18 cellular contexts compared by ENCODE assay signal in genomic region chr16:80606221-80606766, GRCh38.
DNase-seq lines count a peak whose midpoint lies in the region; ATAC-seq and TF ChIP-seq lines count a peak whose summit lies in the region.
"Had no signal": no experiment of that assay in that cellular context is flagged by ENCODE, and none has a peak within 500 bp of the region (broad histone marks: within the 10 kb centered on the region; RNA-seq: fewer than 3 reads in every experiment).

No MANE protein-coding gene starts in this region.

- peak overlapping the region; percentile 13 for H3K27ac Mint-ChIP-seq in activated CD4-positive, alpha-beta T cell treated with anti-CD3 and anti-CD28 coated beads for 36 hours
- H3K27ac Mint-ChIP-seq in activated naive CD8-positive, alpha-beta T cell treated with anti-CD3 and anti-CD28 coated beads, Interleukin-2, amount 10 ng/mL, durations not matched to agents 7 days and 5 days, result peak overlapping the region; percentile 45
- no peak overlapping the region for H3K27ac Mint-ChIP-seq in activated naive CD8-positive, alpha-beta T cell treated with anti-CD3 and anti-CD28 coated beads, Interleukin-2, amount 50 U/mL, for 24 hours
- peak overlapping the region; percentile 45 for H3K27ac Mint-ChIP-seq in central memory CD8-positive, alpha-beta T cell (ENCODE audit: low read depth)

- H3K9me3 ChIP-seq in lower lobe of right lung, result no peaks in the 10 kb centered on the region

- peaks cover 9% of the 10 kb centered on the region for H3K4me1 Mint-ChIP-seq in activated CD4-positive, alpha-beta T cell treated with anti-CD3 and anti-CD28 coated beads for 36 hours
- peaks cover 9% of the 10 kb centered on the region for H3K4me1 Mint-ChIP-seq in activated naive CD8-positive, alpha-beta T cell treated with anti-CD3 and anti-CD28 coated beads, Interleukin-2, amount 10 ng/mL, durations not matched to agents 7 days and 5 days
- H3K4me1 Mint-ChIP-seq in activated naive CD8-positive, alpha-beta T cell treated with anti-CD3 and anti-CD28 coated beads, Interleukin-2, amount 50 U/mL, for 24 hours, result peaks cover 12% of the 10 kb centered on the region
- H3K4me1 Mint-ChIP-seq in central memory CD8-positive, alpha-beta T cell, result peaks cover 24% of the 10 kb centered on the region

- no peaks in the 10 kb centered on the region for H3K4me1 ChIP-seq in lower lobe of right lung

- H3K27me3 Mint-ChIP-seq in activated CD4-positive, alpha-beta T cell treated with anti-CD3 and anti-CD28 coated beads for 36 hours, result no peaks in the 10 kb centered on the region
- H3K27me3 Mint-ChIP-seq in activated naive CD8-positive, alpha-beta T cell treated with anti-CD3 and anti-CD28 coated beads, Interleukin-2, amount 10 ng/mL, durations not matched to agents 7 days and 5 days, result peaks cover 2% of the 10 kb centered on the region
- no peaks in the 10 kb centered on the region for H3K27me3 Mint-ChIP-seq in activated naive CD8-positive, alpha-beta T cell treated with anti-CD3 and anti-CD28 coated beads, Interleukin-2, amount 50 U/mL, for 24 hours
- no peaks in the 10 kb centered on the region for H3K27me3 Mint-ChIP-seq in central memory CD8-positive, alpha-beta T cell

- TF ChIP-seq CTCF in lower lobe of right lung (IDR thresholded peaks at IDR 0.05), result no peak

- POLR2A ChIA-PET in activated CD4-positive, alpha-beta T cell treated with anti-CD3 and anti-CD28 coated beads for 36 hours (lab: Charles Lee), result no interaction called here
- POLR2A ChIA-PET in activated naive CD8-positive, alpha-beta T cell treated with anti-CD3 and anti-CD28 coated beads, Interleukin-2, amount 10 ng/mL, durations not matched to agents 7 days and 5 days (lab: Charles Lee), result no interaction called here

- intact Hi-C loops in activated CD4-positive, alpha-beta T cell treated with anti-CD3 and anti-CD28 coated beads for 36 hours (cut with DNase I, micrococcal nuclease), result no loop called here
- intact Hi-C loops in lower lobe of right lung (cut with DNase I), result no loop called here

- no peaks in the 10 kb centered on the region for H3K27me3 ChIP-seq in lower lobe of right lung (ENCODE audit: low read depth)

- H3K4me3 Mint-ChIP-seq in activated CD4-positive, alpha-beta T cell treated with anti-CD3 and anti-CD28 coated beads for 36 hours, result no peak overlapping the region
- H3K4me3 Mint-ChIP-seq in activated naive CD8-positive, alpha-beta T cell treated with anti-CD3 and anti-CD28 coated beads, Interleukin-2, amount 10 ng/mL, durations not matched to agents 7 days and 5 days, result peak overlapping the region; percentile 2
- no peak overlapping the region for H3K4me3 Mint-ChIP-seq in activated naive CD8-positive, alpha-beta T cell treated with anti-CD3 and anti-CD28 coated beads, Interleukin-2, amount 50 U/mL, for 24 hours
- no peak overlapping the region for H3K4me3 Mint-ChIP-seq in central memory CD8-positive, alpha-beta T cell
- H3K4me3 Mint-ChIP-seq: H9 had no signal

- H3K27ac ChIP-seq in lower lobe of right lung, result no peak overlapping the region
- H3K27ac ChIP-seq: KMS-11, PC-9 had no signal

- H3K4me3 ChIP-seq in lower lobe of right lung, result no peak overlapping the region
- H3K4me3 ChIP-seq: PC-9 had no signal

- H3K36me3 ChIP-seq in lower lobe of right lung, result peaks cover 9% of the 10 kb centered on the region

- no peak for DNase-seq in activated CD4-positive, alpha-beta T cell treated with anti-CD3 and anti-CD28 coated beads for 36 hours
- DNase-seq in activated CD4-positive, alpha-beta T cell treated with anti-CD3 and anti-CD28 coated beads for 48 hours, result no peak
- no peak for DNase-seq in activated naive CD8-positive, alpha-beta T cell treated with anti-CD3 and anti-CD28 coated beads, Interleukin-2, amount 10 ng/mL, durations not matched to agents 7 days and 5 days
- no peak for DNase-seq in activated naive CD8-positive, alpha-beta T cell treated with anti-CD3 and anti-CD28 coated beads, Interleukin-2, amount 50 U/mL, for 24 hours
- DNase-seq in central memory CD8-positive, alpha-beta T cell (ENCODE audit: low spot score in 2 of 2), result no peak
- DNase-seq in ureter (ENCODE audit: low spot score), result peak; percentile 22
- no peak for DNase-seq in lower lobe of right lung
- DNase-seq in NCI-H187 treated with DMSO at 0.1 percent for 48 hours (lab: John Stamatoyannopoulos, UW), result no peak
- DNase-seq: COR-L47, H9, NCI-H1092, NCI-H146, NCI-H2081 treated with DMSO at 0.1 percent for 48 hours, NCI-H510A, NCI-H774, PC-9 had no signal

- H3K9me3 Mint-ChIP-seq in activated CD4-positive, alpha-beta T cell treated with anti-CD3 and anti-CD28 coated beads for 36 hours (ENCODE audit: low read depth), result peaks cover 10% of the 10 kb centered on the region
- peaks cover 8% of the 10 kb centered on the region for H3K9me3 Mint-ChIP-seq in activated naive CD8-positive, alpha-beta T cell treated with anti-CD3 and anti-CD28 coated beads, Interleukin-2, amount 10 ng/mL, durations not matched to agents 7 days and 5 days
- H3K9me3 Mint-ChIP-seq in activated naive CD8-positive, alpha-beta T cell treated with anti-CD3 and anti-CD28 coated beads, Interleukin-2, amount 50 U/mL, for 24 hours, result peaks cover 14% of the 10 kb centered on the region
- H3K9me3 Mint-ChIP-seq in central memory CD8-positive, alpha-beta T cell, result no peaks in the 10 kb centered on the region

- CTCF ChIA-PET in activated CD4-positive, alpha-beta T cell treated with anti-CD3 and anti-CD28 coated beads for 36 hours (lab: Charles Lee), result no interaction called here

- peaks cover 26% of the 10 kb centered on the region for H3K36me3 Mint-ChIP-seq in activated CD4-positive, alpha-beta T cell treated with anti-CD3 and anti-CD28 coated beads for 36 hours (ENCODE audit: low read depth)
- peaks cover 32% of the 10 kb centered on the region for H3K36me3 Mint-ChIP-seq in activated naive CD8-positive, alpha-beta T cell treated with anti-CD3 and anti-CD28 coated beads, Interleukin-2, amount 10 ng/mL, durations not matched to agents 7 days and 5 days
- H3K36me3 Mint-ChIP-seq in activated naive CD8-positive, alpha-beta T cell treated with anti-CD3 and anti-CD28 coated beads, Interleukin-2, amount 50 U/mL, for 24 hours (ENCODE audit: low read depth), result peaks cover 16% of the 10 kb centered on the region
- peaks cover 8% of the 10 kb centered on the region for H3K36me3 Mint-ChIP-seq in central memory CD8-positive, alpha-beta T cell (ENCODE audit: insufficient read depth)

- ATAC-seq in activated CD4-positive, alpha-beta T cell treated with anti-CD3 and anti-CD28 coated beads for 36 hours, result no peak
- ATAC-seq in activated naive CD8-positive, alpha-beta T cell treated with anti-CD3 and anti-CD28 coated beads, Interleukin-2, amount 10 ng/mL, durations not matched to agents 7 days and 5 days (ENCODE audit: low read depth), result peak; percentile 47
- no peak for ATAC-seq in activated naive CD8-positive, alpha-beta T cell treated with anti-CD3 and anti-CD28 coated beads, Interleukin-2, amount 50 U/mL, for 24 hours
- ATAC-seq in central memory CD8-positive, alpha-beta T cell (replicated peaks; ENCODE audit: extremely low read depth, poor library complexity, severe bottlenecking), result peak; percentile 43
- ATAC-seq in lower lobe of right lung, result no peak
- ATAC-seq: HepG2 had no signal

Comparison
In these comparisons a context has a peak if more than half of its experiments do, and no peak if none do; other contexts are left out.
1. ATAC-seq: peak in activated naive CD8-positive, alpha-beta T cell treated with anti-CD3 and anti-CD28 coated beads, Interleukin-2, amount 10 ng/mL, durations not matched to agents 7 days and 5 days (single experiment) and central memory CD8-positive, alpha-beta T cell (single experiment); none in activated CD4-positive, alpha-beta T cell treated with anti-CD3 and anti-CD28 coated beads for 36 hours (single experiment), activated naive CD8-positive, alpha-beta T cell treated with anti-CD3 and anti-CD28 coated beads, Interleukin-2, amount 50 U/mL, for 24 hours (single experiment) and lower lobe of right lung (0 of 2).